Comparison of ENCODE assay signal across 32 cellular contexts in genomic region chrX:117301086-117301485, GRCh38.
"Had no signal": no experiment of that assay in that cellular context is flagged by ENCODE, and none has a peak within 500 bp of the region (broad histone marks: within the 10 kb centered on the region; RNA-seq: fewer than 3 reads in every experiment).

No MANE protein-coding gene starts in this region.

- H3K4me1 ChIP-seq: adrenal gland, ascending aorta, body of pancreas, breast epithelium had no signal

- H3K4me3 ChIP-seq: adrenal gland, ascending aorta, body of pancreas, breast epithelium, cardiac muscle cell had no signal

- FAIRE-seq: astrocyte, bronchial epithelial cell had no signal

- ATAC-seq: activated naive CD4-positive, alpha-beta T cell treated with anti-CD3 and anti-CD28 coated beads, Interleukin-2, amount 50 U/mL, for 72 hours; activated naive CD8-positive, alpha-beta T cell treated with anti-CD3 and anti-CD28 coated beads, Interleukin-2, amount 50 U/mL, for 24 hours; activated T-cell treated with anti-CD3 and anti-CD28 coated beads, Interleukin-2, amount 50 U/mL, for 4 hours; activated T-cell treated with anti-CD3 and anti-CD28 coated beads, Interleukin-2, amount 50 U/mL, for 72 hours; activated T-helper 17 cell treated with anti-CD3 and anti-CD28 coated beads, Interleukin-2, amount 50 U/mL, for 72 hours; body of pancreas had no signal

- DNase-seq: activated effector memory CD4-positive, alpha-beta T cell treated with anti-CD3 and anti-CD28 coated beads, Interleukin-2, amount 50 U/mL, for 16 hours; activated effector memory CD4-positive, alpha-beta T cell treated with Interleukin-2 at 50 U/mL for 16 hours; activated gamma-delta T cell; activated gamma-delta T cell treated with Interleukin-2 at 50 U/mL for 16 hours; activated naive CD4-positive, alpha-beta T cell; activated naive CD4-positive, alpha-beta T cell treated with anti-CD3 and anti-CD28 coated beads for 36 hours; activated naive CD4-positive, alpha-beta T cell treated with anti-CD3 and anti-CD28 coated beads, Interleukin-2, amount 10 ng/mL, durations not matched to agents 7 days and 5 days; activated naive CD4-positive, alpha-beta T cell treated with anti-CD3 and anti-CD28 coated beads, Interleukin-2, amount 50 U/mL, for 16 hours; activated naive CD4-positive, alpha-beta T cell treated with Interleukin-2 at 50 U/mL for 16 hours; activated naive CD8-positive, alpha-beta T cell treated with anti-CD3 and anti-CD28 coated beads for 36 hours; activated naive CD8-positive, alpha-beta T cell treated with anti-CD3 and anti-CD28 coated beads, Interleukin-2, amount 10 ng/mL, durations not matched to agents 7 days and 5 days; activated naive CD8-positive, alpha-beta T cell treated with anti-CD3 and anti-CD28 coated beads, Interleukin-2, amount 50 U/mL, for 24 hours; activated T-cell treated with anti-CD3 and anti-CD28 coated beads, Interleukin-2, amount 50 U/mL, for 1 hour; activated T-cell treated with anti-CD3 and anti-CD28 coated beads, Interleukin-2, amount 50 U/mL, for 24 hours; activated T-cell treated with anti-CD3 and anti-CD28 coated beads, Interleukin-2, amount 50 U/mL, for 4 hours; activated T-cell treated with anti-CD3 and anti-CD28 coated beads, Interleukin-2, amount 50 U/mL, for 48 hours; activated T-cell treated with anti-CD3 and anti-CD28 coated beads, Interleukin-2, amount 50 U/mL, for 72 hours; adrenal gland; amniotic stem cell; amygdala; aorta; body of pancreas; brain microvascular endothelial cell; central memory CD4-positive, alpha-beta T cell; cerebellar nuclear complex had no signal

- H3K36me3 ChIP-seq: adrenal gland, ascending aorta, brain microvascular endothelial cell, breast epithelium, cardiac muscle cell had no signal

- H3K27me3 ChIP-seq: adrenal gland, ascending aorta, body of pancreas, brain microvascular endothelial cell, cardiac muscle cell had no signal

- H3K9me3 ChIP-seq: adrenal gland, ascending aorta, body of pancreas had no signal

- H3K27ac ChIP-seq: adrenal gland, ascending aorta, body of pancreas, brain microvascular endothelial cell, breast epithelium, cardiac muscle cell had no signal
